In genomic region chr5:10762776-10763500, GRCh38 we compare ENCODE assay signal across 2 cellular contexts.
TF ChIP-seq lines count a peak whose summit lies in the region.

No MANE protein-coding gene starts in this region.

TF ChIP-seq in IMR-90, 13 proteins besides CTCF, POLR2A, EP300 and RAD21:
- TF ChIP-seq NFE2L2 (IDR thresholded peaks at IDR 0.05; ENCODE audit: low read depth, low read length): no peak
- TF ChIP-seq, protein P1, sequence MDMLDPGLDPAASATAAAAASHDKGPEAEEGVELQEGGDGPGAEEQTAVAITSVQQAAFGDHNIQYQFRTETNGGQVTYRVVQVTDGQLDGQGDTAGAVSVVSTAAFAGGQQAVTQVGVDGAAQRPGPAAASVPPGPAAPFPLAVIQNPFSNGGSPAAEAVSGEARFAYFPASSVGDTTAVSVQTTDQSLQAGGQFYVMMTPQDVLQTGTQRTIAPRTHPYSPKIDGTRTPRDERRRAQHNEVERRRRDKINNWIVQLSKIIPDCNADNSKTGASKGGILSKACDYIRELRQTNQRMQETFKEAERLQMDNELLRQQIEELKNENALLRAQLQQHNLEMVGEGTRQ (IDR thresholded peaks at IDR 0.05; ENCODE audit: low read depth, low read length): peak; percentile 34; the same call in 1 of the 2 replicates
TF ChIP-seq in IMR-90: peak in this region for 1.

TF ChIP-seq in K562, 482 proteins besides CTCF, POLR2A, EP300 and RAD21 (continues in another document):
- TF ChIP-seq ZNF444 (CRISPR knock-in tag; IDR thresholded peaks at IDR 0.05) (no peak), FOXK1 (CRISPR knock-in tag; IDR thresholded peaks at IDR 0.05; ENCODE audit: borderline replicate concordance) (no peak), NFE2 (IDR thresholded peaks at IDR 0.05; ENCODE audit: low read depth) (peak; percentile 86), SMAD3 (CRISPR knock-in tag; conservative IDR thresholded peaks at IDR 0.05) (no peak), SRSF3 (IDR thresholded peaks at IDR 0.05; ENCODE audit: insufficient read depth, low read length) (no peak), HOMEZ (CRISPR knock-in tag; IDR thresholded peaks at IDR 0.05) (no peak), GABPB1 (CRISPR knock-in tag; IDR thresholded peaks at IDR 0.05) (no peak), SETDB1 (IDR thresholded peaks at IDR 0.05; ENCODE audit: low read length) (no peak), ZBTB8A (IDR thresholded peaks at IDR 0.05; ENCODE audit: partially characterized antibody) (no peak), STAT5B (CRISPR knock-in tag; IDR thresholded peaks at IDR 0.05) (no peak), E2F8 (IDR thresholded peaks at IDR 0.05; ENCODE audit: low read depth, partially characterized antibody) (no peak), DEAF1 (CRISPR knock-in tag; IDR thresholded peaks at IDR 0.05) (no peak), ZNF717 (CRISPR knock-in tag; IDR thresholded peaks at IDR 0.05) (no peak), ZNF740 (CRISPR knock-in tag; IDR thresholded peaks at IDR 0.05) (no peak), ZNF740 (tag; IDR thresholded peaks at IDR 0.05) (no peak), ADNP (tag; IDR thresholded peaks at IDR 0.05) (no peak), ZNF583 (CRISPR knock-in tag; IDR thresholded peaks at IDR 0.05) (no peak), ZNF408 (CRISPR knock-in tag; IDR thresholded peaks at IDR 0.05; ENCODE audit: low read depth) (no peak), ZNF766 (CRISPR knock-in tag; conservative IDR thresholded peaks at IDR 0.05) (0 out of 2 replicates have a peak, but pooled peaks have one; percentile 6), HDAC1 (IDR thresholded peaks at IDR 0.05) (peak in 1 of 2 experiments; percentile 65; a peak in 2 of 4 replicates), RBM15 (IDR thresholded peaks at IDR 0.05; ENCODE audit: insufficient read depth, low read length) (no peak), MTA2 (IDR thresholded peaks at IDR 0.05; ENCODE audit: low read depth) (peak; percentile 64), SMAD4 (CRISPR knock-in tag; conservative IDR thresholded peaks at IDR 0.05) (no peak), GTF2E2 (tag; IDR thresholded peaks at IDR 0.05) (no peak), STAT5A (IDR thresholded peaks at IDR 0.05; ENCODE audit: borderline replicate concordance, low read length) (peak; percentile 69), MECOM (CRISPR knock-in tag; IDR thresholded peaks at IDR 0.05) (peak; percentile 63; the same call in 1 of the 2 replicates), EWSR1 (IDR thresholded peaks at IDR 0.05; ENCODE audit: borderline replicate concordance, low read depth, partially characterized antibody) (no peak), ZKSCAN1 (IDR thresholded peaks at IDR 0.05; ENCODE audit: low read depth, low read length) (no peak), ZBTB43 (CRISPR knock-in tag; IDR thresholded peaks at IDR 0.05) (no peak), PTRF (tag; IDR thresholded peaks at IDR 0.05) (no peak), ETV5 (CRISPR knock-in tag; IDR thresholded peaks at IDR 0.05; ENCODE audit: low read depth) (no peak), ASH1L (IDR thresholded peaks at IDR 0.05; ENCODE audit: borderline replicate concordance, low read depth, partially characterized antibody) (no peak), ZNF830 (CRISPR knock-in tag; IDR thresholded peaks at IDR 0.05) (no peak), FOXM1 (IDR thresholded peaks at IDR 0.05; ENCODE audit: low read depth) (peak; percentile 67; the same call in 1 of the 2 replicates), FOXM1 (CRISPR knock-in tag; IDR thresholded peaks at IDR 0.05; ENCODE audit: low read depth) (no peak), NR3C1 (CRISPR knock-in tag; IDR thresholded peaks at IDR 0.05) (no peak), ELK3 (CRISPR knock-in tag; IDR thresholded peaks at IDR 0.05) (no peak), ZNF23 (CRISPR knock-in tag; IDR thresholded peaks at IDR 0.05) (no peak), MEIS2 (IDR thresholded peaks at IDR 0.05; ENCODE audit: partially characterized antibody) (peak; percentile 34), SRSF7 (optimal IDR thresholded peaks at IDR 0.05; ENCODE audit: low read depth, low read length) (no peak), WHSC1 (IDR thresholded peaks at IDR 0.05; ENCODE audit: low read length) (no peak)
- TF ChIP-seq, protein P2, sequence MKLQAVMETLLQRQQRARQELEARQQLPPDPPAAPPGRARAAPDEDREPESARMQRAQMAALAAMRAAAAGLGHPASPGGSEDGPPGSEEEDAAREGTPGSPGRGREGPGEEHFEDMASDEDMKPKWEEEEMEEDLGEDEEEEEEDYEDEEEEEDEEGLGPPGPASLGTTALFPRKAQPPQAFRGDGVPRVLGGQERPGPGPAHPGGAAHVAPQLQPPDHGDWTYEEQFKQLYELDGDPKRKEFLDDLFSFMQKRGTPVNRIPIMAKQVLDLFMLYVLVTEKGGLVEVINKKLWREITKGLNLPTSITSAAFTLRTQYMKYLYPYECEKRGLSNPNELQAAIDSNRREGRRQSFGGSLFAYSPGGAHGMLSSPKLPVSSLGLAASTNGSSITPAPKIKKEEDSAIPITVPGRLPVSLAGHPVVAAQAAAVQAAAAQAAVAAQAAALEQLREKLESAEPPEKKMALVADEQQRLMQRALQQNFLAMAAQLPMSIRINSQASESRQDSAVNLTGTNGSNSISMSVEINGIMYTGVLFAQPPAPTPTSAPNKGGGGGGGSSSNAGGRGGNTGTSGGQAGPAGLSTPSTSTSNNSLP (IDR thresholded peaks at IDR 0.05; ENCODE audit: borderline replicate concordance, low read depth, low read length): 0 out of 2 replicates have a peak, but pooled peaks have one; percentile 11
- TF ChIP-seq, protein P3, sequence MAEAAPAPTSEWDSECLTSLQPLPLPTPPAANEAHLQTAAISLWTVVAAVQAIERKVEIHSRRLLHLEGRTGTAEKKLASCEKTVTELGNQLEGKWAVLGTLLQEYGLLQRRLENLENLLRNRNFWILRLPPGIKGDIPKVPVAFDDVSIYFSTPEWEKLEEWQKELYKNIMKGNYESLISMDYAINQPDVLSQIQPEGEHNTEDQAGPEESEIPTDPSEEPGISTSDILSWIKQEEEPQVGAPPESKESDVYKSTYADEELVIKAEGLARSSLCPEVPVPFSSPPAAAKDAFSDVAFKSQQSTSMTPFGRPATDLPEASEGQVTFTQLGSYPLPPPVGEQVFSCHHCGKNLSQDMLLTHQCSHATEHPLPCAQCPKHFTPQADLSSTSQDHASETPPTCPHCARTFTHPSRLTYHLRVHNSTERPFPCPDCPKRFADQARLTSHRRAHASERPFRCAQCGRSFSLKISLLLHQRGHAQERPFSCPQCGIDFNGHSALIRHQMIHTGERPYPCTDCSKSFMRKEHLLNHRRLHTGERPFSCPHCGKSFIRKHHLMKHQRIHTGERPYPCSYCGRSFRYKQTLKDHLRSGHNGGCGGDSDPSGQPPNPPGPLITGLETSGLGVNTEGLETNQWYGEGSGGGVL (CRISPR knock-in tag; IDR thresholded peaks at IDR 0.05): no peak
- TF ChIP-seq, protein P4, sequence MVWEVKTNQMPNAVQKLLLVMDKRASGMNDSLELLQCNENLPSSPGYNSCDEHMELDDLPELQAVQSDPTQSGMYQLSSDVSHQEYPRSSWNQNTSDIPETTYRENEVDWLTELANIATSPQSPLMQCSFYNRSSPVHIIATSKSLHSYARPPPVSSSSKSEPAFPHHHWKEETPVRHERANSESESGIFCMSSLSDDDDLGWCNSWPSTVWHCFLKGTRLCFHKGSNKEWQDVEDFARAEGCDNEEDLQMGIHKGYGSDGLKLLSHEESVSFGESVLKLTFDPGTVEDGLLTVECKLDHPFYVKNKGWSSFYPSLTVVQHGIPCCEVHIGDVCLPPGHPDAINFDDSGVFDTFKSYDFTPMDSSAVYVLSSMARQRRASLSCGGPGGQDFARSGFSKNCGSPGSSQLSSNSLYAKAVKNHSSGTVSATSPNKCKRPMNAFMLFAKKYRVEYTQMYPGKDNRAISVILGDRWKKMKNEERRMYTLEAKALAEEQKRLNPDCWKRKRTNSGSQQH (CRISPR knock-in tag; IDR thresholded peaks at IDR 0.05): no peak
- TF ChIP-seq, protein P5, sequence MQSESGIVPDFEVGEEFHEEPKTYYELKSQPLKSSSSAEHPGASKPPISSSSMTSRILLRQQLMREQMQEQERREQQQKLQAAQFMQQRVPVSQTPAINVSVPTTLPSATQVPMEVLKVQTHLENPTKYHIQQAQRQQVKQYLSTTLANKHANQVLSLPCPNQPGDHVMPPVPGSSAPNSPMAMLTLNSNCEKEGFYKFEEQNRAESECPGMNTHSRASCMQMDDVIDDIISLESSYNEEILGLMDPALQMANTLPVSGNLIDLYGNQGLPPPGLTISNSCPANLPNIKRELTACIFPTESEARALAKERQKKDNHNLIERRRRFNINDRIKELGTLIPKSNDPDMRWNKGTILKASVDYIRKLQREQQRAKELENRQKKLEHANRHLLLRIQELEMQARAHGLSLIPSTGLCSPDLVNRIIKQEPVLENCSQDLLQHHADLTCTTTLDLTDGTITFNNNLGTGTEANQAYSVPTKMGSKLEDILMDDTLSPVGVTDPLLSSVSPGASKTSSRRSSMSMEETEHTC (IDR thresholded peaks at IDR 0.05): peak; percentile 85; the same call in 1 of the 2 replicates
- TF ChIP-seq, protein P6, sequence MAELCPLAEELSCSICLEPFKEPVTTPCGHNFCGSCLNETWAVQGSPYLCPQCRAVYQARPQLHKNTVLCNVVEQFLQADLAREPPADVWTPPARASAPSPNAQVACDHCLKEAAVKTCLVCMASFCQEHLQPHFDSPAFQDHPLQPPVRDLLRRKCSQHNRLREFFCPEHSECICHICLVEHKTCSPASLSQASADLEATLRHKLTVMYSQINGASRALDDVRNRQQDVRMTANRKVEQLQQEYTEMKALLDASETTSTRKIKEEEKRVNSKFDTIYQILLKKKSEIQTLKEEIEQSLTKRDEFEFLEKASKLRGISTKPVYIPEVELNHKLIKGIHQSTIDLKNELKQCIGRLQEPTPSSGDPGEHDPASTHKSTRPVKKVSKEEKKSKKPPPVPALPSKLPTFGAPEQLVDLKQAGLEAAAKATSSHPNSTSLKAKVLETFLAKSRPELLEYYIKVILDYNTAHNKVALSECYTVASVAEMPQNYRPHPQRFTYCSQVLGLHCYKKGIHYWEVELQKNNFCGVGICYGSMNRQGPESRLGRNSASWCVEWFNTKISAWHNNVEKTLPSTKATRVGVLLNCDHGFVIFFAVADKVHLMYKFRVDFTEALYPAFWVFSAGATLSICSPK (IDR thresholded peaks at IDR 0.05; ENCODE audit: borderline replicate concordance): no peak
